16 cellular contexts compared by ENCODE assay signal in genomic region chr5:164472150-164472549, GRCh38.
"Had no signal": no experiment of that assay in that cellular context is flagged by ENCODE, and none has a peak within 500 bp of the region (broad histone marks: within the 10 kb centered on the region; RNA-seq: fewer than 3 reads in every experiment).

No MANE protein-coding gene starts in this region.

- DNase-seq: cortex of kidney; dorsolateral prefrontal cortex; effector CD8-positive, alpha-beta T cell; heart left ventricle; hypothalamus; kidney glomerular epithelial cell; mucosa of descending colon; naive thymus-derived CD8-positive, alpha-beta T cell; psoas muscle; retina; right lobe of liver; stimulated activated CD4-positive, alpha-beta T cell treated with anti-CD3 and anti-CD28 coated beads, Interleukin-4, amount 100 ng/mL, for 1 hour; stimulated activated CD8-positive, alpha-beta memory T cell treated with anti-CD3 and anti-CD28 coated beads, Interleukin-4, amount 100 ng/mL, for 48 hours had no signal

- H3K36me3 ChIP-seq: heart left ventricle, neutrophil, right lobe of liver, tibial nerve had no signal

- ATAC-seq: heart left ventricle; mucosa of descending colon; naive thymus-derived CD8-positive, alpha-beta T cell; psoas muscle; right lobe of liver; stimulated activated effector memory CD8-positive, alpha-beta T cell treated with anti-CD3 and anti-CD28 coated beads, Interleukin-12 subunit alpha, Interleukin-12 subunit beta, amount 100 ng/mL, for 72 hours had no signal

- H3K4me3 ChIP-seq: dorsolateral prefrontal cortex, heart left ventricle, mucosa of descending colon, psoas muscle, right lobe of liver, tibial nerve had no signal

- H3K27ac ChIP-seq: dorsolateral prefrontal cortex, heart left ventricle, neutrophil, psoas muscle, right lobe of liver, tibial nerve had no signal

- H3K9me3 ChIP-seq: mucosa of descending colon, neutrophil, psoas muscle, right lobe of liver, tibial nerve had no signal

- H3K4me1 ChIP-seq: heart left ventricle, psoas muscle, right lobe of liver, tibial nerve had no signal

- H3K27me3 ChIP-seq: dorsolateral prefrontal cortex, heart left ventricle, neutrophil, right lobe of liver, tibial nerve had no signal
